ENCODE assay signal across 4 cellular contexts in genomic region chr16:72054254-72054847, GRCh38. TPM values are rescaled to one million over a fixed set of nuclear protein-coding genes. Genes with fewer than 3 reads are reported as not detected.
"Had no signal": no experiment of that assay in that cellular context is flagged by ENCODE, and none has a peak within 500 bp of the region (broad histone marks: within the 10 kb centered on the region; RNA-seq: fewer than 3 reads in every experiment).

HP (plus strand) TSS chr16:72054505; CDS start chr16:72054653, 148 bp downstream.

RNA-seq across cellular contexts. Expression of gene HP, which starts in this region (rescaled TPM):
- total RNA-seq: activated CD4-positive, alpha-beta memory T cell treated with anti-CD3 and anti-CD28 coated beads, Interleukin-2, amount 10 ng/mL, durations not matched to agents 7 days and 5 days; activated CD4-positive, alpha-beta T cell treated with anti-CD3 and anti-CD28 coated beads for 36 hours; activated naive CD8-positive, alpha-beta T cell treated with anti-CD3 and anti-CD28 coated beads for 36 hours; activated T-cell treated with anti-CD3 and anti-CD28 coated beads, Interleukin-2, amount 50 U/mL, for 72 hours had no signal
